ENCODE assay signal across 14 cellular contexts in the genomic region with DNA sequence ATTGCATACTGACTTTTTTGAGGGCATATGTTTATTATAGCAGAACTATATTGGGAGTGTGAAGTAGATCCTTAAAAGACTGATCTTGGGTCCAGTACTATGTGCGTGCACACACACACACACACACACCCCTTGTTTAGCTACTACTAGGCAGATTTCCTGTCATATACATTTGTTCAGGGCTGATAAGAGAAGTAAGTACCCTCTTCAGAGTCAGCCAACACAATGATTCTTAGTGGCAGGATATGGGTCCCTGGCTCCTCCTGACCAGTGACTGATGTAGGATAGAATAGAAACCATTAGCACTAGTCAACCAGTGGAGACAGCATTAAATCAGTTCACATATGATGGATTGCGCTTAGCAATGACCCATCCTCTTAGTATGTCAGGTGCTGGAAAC.
A peak's percentile ranks its signal among the peaks of the same experiment; 100 is the strongest.
DNase-seq lines count a peak whose midpoint lies in the region; TF ChIP-seq lines count a peak whose summit lies in the region.
"Had no signal": no experiment of that assay in that cellular context is flagged by ENCODE, and none has a peak within 500 bp of the region (broad histone marks: within the 10 kb centered on the region; RNA-seq: fewer than 3 reads in every experiment).

No MANE protein-coding gene starts in this region.

- H3K4me1 Mint-ChIP-seq in osteocyte (ENCODE audit: unreplicated experiment): no peaks in the 10 kb centered on the region

- no peak overlapping the region for H2AFZ ChIP-seq in OCI-LY7 (ENCODE audit: low read length)
- H2AFZ ChIP-seq: GM23248 had no signal

- no peak overlapping the region for H3K27ac Mint-ChIP-seq in osteocyte (ENCODE audit: unreplicated experiment)
- H3K27ac Mint-ChIP-seq: CD8-positive, alpha-beta memory T cell; IgD-negative memory B cell had no signal

- no peak overlapping the region for H3K4me2 ChIP-seq in OCI-LY7 (ENCODE audit: low read length)
- H3K4me2 ChIP-seq: BLaER1 had no signal

- H3K9me3 ChIP-seq in OCI-LY7 (ENCODE audit: low read length): 0 out of 2 replicates have a peak, but pooled peaks cover 5% of the 10 kb centered on the region

- H4K20me1 ChIP-seq in OCI-LY7 (ENCODE audit: insufficient read depth, low read length): no peaks in the 10 kb centered on the region
- H4K20me1 ChIP-seq: BLaER1 had no signal

- H3K4me3 ChIP-seq in OCI-LY7 (ENCODE audit: low read depth, low read length, poor library complexity, severe bottlenecking): no peak overlapping the region
- H3K4me3 ChIP-seq: BLaER1, GM23248 had no signal

- BruUV-seq in OCI-LY7 (replicated peaks; lab: Mats Ljungman, UMichigan): no TSS peak

- no peak overlapping the region for H3K27ac ChIP-seq in OCI-LY7 (ENCODE audit: low read depth, low read length, poor library complexity, severe bottlenecking)
- H3K27ac ChIP-seq: BLaER1, GM23248 had no signal

- no peaks in the 10 kb centered on the region for H3K9me2 ChIP-seq in OCI-LY7 (ENCODE audit: insufficient read depth, low read length)

- no peaks in the 10 kb centered on the region for H3K79me2 ChIP-seq in OCI-LY7 (ENCODE audit: insufficient read depth, low read depth, low read length)

- peaks cover 57% of the 10 kb centered on the region for H3K27me3 Mint-ChIP-seq in osteocyte (ENCODE audit: unreplicated experiment)

- CTCF ChIA-PET in OCI-LY7 (lab: Charles Lee; ENCODE audit: unreplicated experiment): no interaction called here

- H3K9me3 Mint-ChIP-seq in osteocyte (ENCODE audit: unreplicated experiment): peaks cover 12% of the 10 kb centered on the region

- H3K4me1 ChIP-seq in OCI-LY7 (ENCODE audit: insufficient read depth, low read length, poor library complexity, severe bottlenecking): peaks cover 30% of the 10 kb centered on the region

- no peaks in the 10 kb centered on the region for H3K36me3 ChIP-seq in OCI-LY7 (ENCODE audit: insufficient read depth, low read length)
- H3K36me3 ChIP-seq: BLaER1 had no signal

- DNase-seq in DMS53 (lab: John Stamatoyannopoulos, UW) (peak; percentile 30), DMS53 treated with DMSO at 0.1 percent for 48 hours (lab: John Stamatoyannopoulos, UW; ENCODE audit: unreplicated experiment) (no peak), UCSD-AML1 (lab: John Stamatoyannopoulos, UW; ENCODE audit: unreplicated experiment) (peak; percentile 27), dermis blood vessel endothelial cell (peak; percentile 5), osteocyte (ENCODE audit: extremely low spot score, unreplicated experiment) (peak; percentile 21), OCI-LY7 (ENCODE audit: low spot score) (no peak), occipital lobe (lab: John Stamatoyannopoulos, UW) (no peak), cerebellar cortex (ENCODE audit: low spot score) (no peak)
- DNase-seq: 8988T; AML-193; CD8-positive, alpha-beta memory T cell; GM23248 had no signal

- H3K4me3 Mint-ChIP-seq in osteocyte (ENCODE audit: unreplicated experiment): no peak overlapping the region
- H3K4me3 Mint-ChIP-seq: CD8-positive, alpha-beta memory T cell; IgD-negative memory B cell had no signal

- intact Hi-C loops in OCI-LY7 (cut with micrococcal nuclease; ENCODE audit: unreplicated experiment): no loop called here

- no peak for TF ChIP-seq CTCF in osteocyte (IDR thresholded peaks at IDR 0.05)
- TF ChIP-seq CTCF in OCI-LY7 (conservative IDR thresholded peaks at IDR 0.05; ENCODE audit: low read length): no peak

- POLR2A ChIA-PET in OCI-LY7 (lab: Charles Lee): no interaction called here

- H3K36me3 Mint-ChIP-seq in osteocyte (ENCODE audit: unreplicated experiment): no peaks in the 10 kb centered on the region
- H3K36me3 Mint-ChIP-seq: IgD-negative memory B cell had no signal

Comparison
In these comparisons a context has a peak if more than half of its experiments do, and no peak if none do; other contexts are left out.
1. DNase-seq: peak in DMS53 (single experiment), UCSD-AML1 (single experiment), dermis blood vessel endothelial cell (single experiment) and osteocyte (single experiment); none in DMS53 treated with DMSO at 0.1 percent for 48 hours (single experiment), OCI-LY7 (single experiment), occipital lobe (single experiment) and cerebellar cortex (single experiment).